17 cellular contexts compared by ENCODE assay signal in the genomic region with DNA sequence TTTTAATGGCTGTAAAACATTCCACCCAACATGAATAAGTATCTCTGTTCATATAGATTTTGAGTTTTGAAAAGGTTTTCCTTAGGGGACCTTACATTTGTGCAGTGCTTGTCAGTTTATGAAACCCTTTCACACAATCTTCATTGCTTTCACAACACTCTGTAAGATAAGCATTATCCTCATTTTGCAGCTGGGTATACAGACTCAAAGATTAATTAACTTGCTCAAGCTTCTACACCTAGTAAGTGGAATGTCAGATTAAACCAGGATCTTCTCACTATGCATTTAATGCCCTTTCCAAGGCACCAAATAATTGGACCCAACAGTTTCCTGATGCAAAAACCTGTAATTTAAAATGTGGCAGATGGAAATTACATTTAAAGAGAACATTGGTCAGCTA.
"Had no signal": no experiment of that assay in that cellular context is flagged by ENCODE, and none has a peak within 500 bp of the region (broad histone marks: within the 10 kb centered on the region; RNA-seq: fewer than 3 reads in every experiment).

No MANE protein-coding gene starts in this region.

- ATAC-seq: activated T-helper 17 cell treated with anti-CD3 and anti-CD28 coated beads, Interleukin-2, amount 50 U/mL, for 72 hours; effector memory CD8-positive, alpha-beta T cell; gastrocnemius medialis; heart right ventricle had no signal

- H3K4me3 ChIP-seq: ascending aorta, gastrocnemius medialis, heart right ventricle, neural progenitor cell, pancreas, transverse colon, vagina had no signal

- H3K9me3 Mint-ChIP-seq: activated naive CD4-positive, alpha-beta T cell treated with anti-CD3 and anti-CD28 coated beads for 36 hours; activated naive CD8-positive, alpha-beta T cell treated with anti-CD3 and anti-CD28 coated beads, Interleukin-2, amount 50 U/mL, for 24 hours; activated T-helper 17 cell treated with anti-CD3 and anti-CD28 coated beads, Interleukin-2, amount 50 U/mL, for 72 hours; effector memory CD8-positive, alpha-beta T cell; neural progenitor cell had no signal

- H2AFZ ChIP-seq: neural progenitor cell had no signal

- H3K9ac ChIP-seq: neural progenitor cell had no signal

- DNase-seq: activated CD4-positive, alpha-beta T cell treated with anti-CD3 and anti-CD28 coated beads, Interleukin-2, amount 50 U/mL, for 4 hours; activated CD4-positive, CD25-positive, alpha-beta regulatory T cell treated with anti-CD3 and anti-CD28 coated beads, Interleukin-2, amount 50 U/mL, for 72 hours; activated naive CD8-positive, alpha-beta T cell treated with anti-CD3 and anti-CD28 coated beads, Interleukin-2, amount 50 U/mL, for 24 hours; dermis blood vessel endothelial cell; effector memory CD8-positive, alpha-beta T cell; gastrocnemius medialis; heart right ventricle; pancreas; stimulated activated CD4-positive, alpha-beta T cell treated with anti-CD3 and anti-CD28 coated beads, Interleukin-2, amount 100 ng/mL, for 48 hours; stimulated activated naive CD4-positive, alpha-beta T cell; T-helper 17 cell; transverse colon had no signal

- H3K27me3 ChIP-seq: ascending aorta, gastrocnemius medialis, heart right ventricle, neural progenitor cell, pancreas, transverse colon, vagina had no signal

- H3K4me1 Mint-ChIP-seq: neural progenitor cell had no signal

- H3K4me3 Mint-ChIP-seq: activated naive CD4-positive, alpha-beta T cell treated with anti-CD3 and anti-CD28 coated beads for 36 hours; activated naive CD8-positive, alpha-beta T cell treated with anti-CD3 and anti-CD28 coated beads, Interleukin-2, amount 50 U/mL, for 24 hours; effector memory CD8-positive, alpha-beta T cell; neural progenitor cell; T-helper 17 cell had no signal

- H3K27me3 Mint-ChIP-seq: activated T-helper 17 cell treated with anti-CD3 and anti-CD28 coated beads, Interleukin-2, amount 50 U/mL, for 72 hours; effector memory CD8-positive, alpha-beta T cell; T-helper 17 cell had no signal

- H3K4me2 ChIP-seq: neural progenitor cell had no signal

- H3K27ac Mint-ChIP-seq: activated naive CD4-positive, alpha-beta T cell treated with anti-CD3 and anti-CD28 coated beads for 36 hours; activated naive CD8-positive, alpha-beta T cell treated with anti-CD3 and anti-CD28 coated beads, Interleukin-2, amount 50 U/mL, for 24 hours; neural progenitor cell; T-helper 17 cell had no signal

- H3K4me1 ChIP-seq: gastrocnemius medialis had no signal

- H3K27ac ChIP-seq: ascending aorta, gastrocnemius medialis, neural progenitor cell, pancreas, transverse colon, vagina had no signal

- H3K36me3 Mint-ChIP-seq: neural progenitor cell had no signal

- H3K36me3 ChIP-seq: ascending aorta, gastrocnemius medialis, heart right ventricle, neural progenitor cell, pancreas, transverse colon, vagina had no signal

- H3K9me3 ChIP-seq: ascending aorta, gastrocnemius medialis, heart right ventricle, pancreas, transverse colon, vagina had no signal
